ENCODE assay signal across 1 cellular context in genomic region chr6:20605581-20605980, GRCh38.
TF ChIP-seq lines count a peak whose summit lies in the region.

No MANE protein-coding gene starts in this region.

TF ChIP-seq in K562, 482 proteins besides CTCF, POLR2A, EP300 and RAD21 (continued from another document):
- no peak for TF ChIP-seq ZNF707 (CRISPR knock-in tag; conservative IDR thresholded peaks at IDR 0.05)
- no peak for TF ChIP-seq ADNP (tag; IDR thresholded peaks at IDR 0.05)
- no peak for TF ChIP-seq ZNF589 (CRISPR knock-in tag; IDR thresholded peaks at IDR 0.05; ENCODE audit: low read depth)
